20 cellular contexts compared by ENCODE assay signal in the genomic region with DNA sequence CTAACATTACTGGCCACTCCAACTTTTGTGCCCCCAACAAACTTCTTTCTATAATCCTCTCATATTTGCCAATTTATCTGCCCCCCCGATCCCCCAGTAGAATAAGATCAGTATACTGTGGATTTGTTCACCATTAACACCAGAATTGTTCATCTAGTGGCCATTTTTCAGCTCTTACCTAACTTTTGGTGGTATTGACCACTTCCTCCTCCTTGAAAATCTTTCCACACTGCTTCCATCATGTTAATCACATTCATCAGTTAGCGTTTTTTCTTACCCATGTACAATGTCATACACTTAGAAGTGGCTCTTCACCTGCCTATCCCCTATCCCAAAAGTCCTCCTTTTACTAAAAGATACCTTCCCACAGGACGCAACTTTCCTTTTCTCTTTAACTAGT. TPM values are rescaled to one million over a fixed set of nuclear protein-coding genes. Genes with fewer than 3 reads are reported as not detected.
"Had no signal": no experiment of that assay in that cellular context is flagged by ENCODE, and none has a peak within 500 bp of the region (broad histone marks: within the 10 kb centered on the region; RNA-seq: fewer than 3 reads in every experiment).

No MANE protein-coding gene starts in this region.

- H3K27me3 Mint-ChIP-seq: naive B cell, type B pancreatic cell had no signal

- H3K4me3 Mint-ChIP-seq: naive B cell; nephron; stimulated activated effector memory CD8-positive, alpha-beta T cell treated with anti-CD3 and anti-CD28 coated beads, Interleukin-12 subunit alpha, Interleukin-12 subunit beta, amount 100 ng/mL, for 72 hours; type B pancreatic cell had no signal

- H3K9me3 Mint-ChIP-seq: naive B cell; nephron; stimulated activated effector memory CD8-positive, alpha-beta T cell treated with anti-CD3 and anti-CD28 coated beads, Interleukin-12 subunit alpha, Interleukin-12 subunit beta, amount 100 ng/mL, for 72 hours; type B pancreatic cell had no signal

- H3K36me3 Mint-ChIP-seq: stimulated activated effector memory CD8-positive, alpha-beta T cell treated with anti-CD3 and anti-CD28 coated beads, Interleukin-12 subunit alpha, Interleukin-12 subunit beta, amount 100 ng/mL, for 72 hours had no signal

- H3K4me3 ChIP-seq: heart right ventricle, psoas muscle, right lobe of liver, suprapubic skin, thyroid gland had no signal

- H3K27ac Mint-ChIP-seq: naive B cell; nephron; stimulated activated effector memory CD8-positive, alpha-beta T cell treated with anti-CD3 and anti-CD28 coated beads, Interleukin-12 subunit alpha, Interleukin-12 subunit beta, amount 100 ng/mL, for 72 hours; type B pancreatic cell had no signal

- ATAC-seq: heart right ventricle; psoas muscle; right lobe of liver; stimulated activated effector memory CD8-positive, alpha-beta T cell treated with anti-CD3 and anti-CD28 coated beads, Interleukin-12 subunit alpha, Interleukin-12 subunit beta, amount 100 ng/mL, for 72 hours; stimulated activated naive CD8-positive, alpha-beta T cell treated with anti-CD3 and anti-CD28 coated beads, Interleukin-15, Interleukin-2, amounts not matched to agents 100 U/mL and 50 U/mL, for 24 hours had no signal

- DNase-seq: effector CD4-positive, alpha-beta T cell; heart right ventricle; hypothalamus; kidney glomerular epithelial cell; mesendoderm; naive B cell; psoas muscle; retina; right lobe of liver; stimulated activated CD4-positive, alpha-beta T cell treated with anti-CD3 and anti-CD28 coated beads, Interleukin-4, amount 100 ng/mL, for 1 hour; stimulated activated CD8-positive, alpha-beta memory T cell treated with anti-CD3 and anti-CD28 coated beads, Interleukin-4, amount 100 ng/mL, for 48 hours; stimulated activated naive CD8-positive, alpha-beta T cell treated with anti-CD3 and anti-CD28 coated beads, Interleukin-15, Interleukin-2, amounts not matched to agents 100 U/mL and 50 U/mL, for 24 hours; thyroid gland had no signal

RNA-seq across cellular contexts. Expression of a gene that starts 27.8 kb away (rescaled TPM):
- total RNA-seq: dermis microvascular lymphatic vessel endothelial cell, frontal cortex, lung microvascular endothelial cell, thyroid gland had no signal
